ENCODE assay signal across 10 cellular contexts in genomic region chr7:134686782-134687181, GRCh38. TPM values are rescaled to one million over a fixed set of nuclear protein-coding genes. Genes with fewer than 3 reads are reported as not detected.
DNase-seq lines count a peak whose midpoint lies in the region; ATAC-seq and TF ChIP-seq lines count a peak whose summit lies in the region.
"Had no signal": no experiment of that assay in that cellular context is flagged by ENCODE, and none has a peak within 500 bp of the region (broad histone marks: within the 10 kb centered on the region; RNA-seq: fewer than 3 reads in every experiment).

No MANE protein-coding gene starts in this region.

- H3K4me3 ChIP-seq in heart right ventricle (no peak overlapping the region), hepatocyte (no peak overlapping the region), uterus (no peak overlapping the region)

- no peak for DNase-seq in heart right ventricle
- DNase-seq in Right ventricle myocardium inferior (ENCODE audit: missing footprints) = no peak
- DNase-seq in hepatocyte (ENCODE audit: low spot score) = peak; percentile 24
- DNase-seq in uterus = no peak
- DNase-seq in stimulated activated effector memory CD8-positive, alpha-beta T cell treated with anti-CD3 and anti-CD28 coated beads, Interleukin-12 subunit alpha, Interleukin-12 subunit beta, amount 100 ng/mL, for 72 hours (ENCODE audit: low spot score in 2 of 2) = no peak
- no peak for DNase-seq in activated effector memory CD4-positive, alpha-beta T cell treated with anti-CD3 and anti-CD28 coated beads, Interleukin-2, amount 50 U/mL, for 16 hours
- DNase-seq: activated naive CD4-positive, alpha-beta T cell had no signal

- H3K4me1 ChIP-seq in heart right ventricle (peaks cover 0 to 29% (median 10%) of the 10 kb centered on the region in 9 donors), hepatocyte (ENCODE audit: insufficient read depth) (peaks cover 15% of the 10 kb centered on the region), uterus (peaks cover 6 to 7% of the 10 kb centered on the region in 2 donors)

- no peaks in the 10 kb centered on the region for H3K9me3 Mint-ChIP-seq in stimulated activated effector memory CD8-positive, alpha-beta T cell treated with anti-CD3 and anti-CD28 coated beads, Interleukin-12 subunit alpha, Interleukin-12 subunit beta, amount 100 ng/mL, for 72 hours
- H3K9me3 Mint-ChIP-seq: stimulated activated naive CD8-positive, alpha-beta T cell treated with anti-CD3 and anti-CD28 coated beads, Interleukin-15, Interleukin-2, amounts not matched to agents 100 ng/mL and 50 ng/mL, for 24 hours had no signal

- H3K36me3 Mint-ChIP-seq in stimulated activated effector memory CD8-positive, alpha-beta T cell treated with anti-CD3 and anti-CD28 coated beads, Interleukin-12 subunit alpha, Interleukin-12 subunit beta, amount 100 ng/mL, for 72 hours = no peaks in the 10 kb centered on the region

- no peaks in the 10 kb centered on the region for H3K9me3 ChIP-seq in heart right ventricle
- H3K9me3 ChIP-seq in hepatocyte (ENCODE audit: low read depth) = no peaks in the 10 kb centered on the region
- H3K9me3 ChIP-seq in uterus = no peaks in the 10 kb centered on the region

- no peaks in the 10 kb centered on the region for H3K79me2 ChIP-seq in hepatocyte

- H3K27me3 ChIP-seq in heart right ventricle = no peaks in the 10 kb centered on the region
- no peaks in the 10 kb centered on the region for H3K27me3 ChIP-seq in hepatocyte
- H3K27me3 ChIP-seq in uterus = no peaks in the 10 kb centered on the region

- H3K4me1 Mint-ChIP-seq in stimulated activated effector memory CD8-positive, alpha-beta T cell treated with anti-CD3 and anti-CD28 coated beads, Interleukin-12 subunit alpha, Interleukin-12 subunit beta, amount 100 ng/mL, for 72 hours = no peaks in the 10 kb centered on the region

- no peak overlapping the region for H3K4me3 Mint-ChIP-seq in stimulated activated effector memory CD8-positive, alpha-beta T cell treated with anti-CD3 and anti-CD28 coated beads, Interleukin-12 subunit alpha, Interleukin-12 subunit beta, amount 100 ng/mL, for 72 hours
- H3K4me3 Mint-ChIP-seq: stimulated activated naive CD8-positive, alpha-beta T cell treated with anti-CD3 and anti-CD28 coated beads, Interleukin-15, Interleukin-2, amounts not matched to agents 100 ng/mL and 50 ng/mL, for 24 hours had no signal

- TF ChIP-seq POLR2A in uterus (IDR thresholded peaks at IDR 0.05) = no peak

- no peak overlapping the region for H3K4me2 ChIP-seq in hepatocyte

- intact Hi-C loops in heart right ventricle (cut with DNase I) (loop anchor here in 7 of 10 donors (2.0 to 10.0 kb wide), 6 partner anchors 256 to 588 kb away; partner anchors contain the start of gene CYREN (in 3 of the 7)), Right ventricle myocardium inferior (cut with DNase I) (loop anchor here (2.0 kb wide), 1 partner anchor 268 kb away; no protein-coding TSS in a partner anchor), uterus (cut with DNase I; ENCODE audit: low total_unique reads) (loop anchor here (5.0 kb wide), 1 partner anchor 266 kb away; no protein-coding TSS in a partner anchor)

- H3K27ac ChIP-seq in heart right ventricle (no peak overlapping the region), VCaP (no peak overlapping the region), hepatocyte (no peak overlapping the region), uterus (no peak overlapping the region)

- H3K27ac Mint-ChIP-seq in stimulated activated effector memory CD8-positive, alpha-beta T cell treated with anti-CD3 and anti-CD28 coated beads, Interleukin-12 subunit alpha, Interleukin-12 subunit beta, amount 100 ng/mL, for 72 hours = no peak overlapping the region
- H3K27ac Mint-ChIP-seq: stimulated activated naive CD8-positive, alpha-beta T cell treated with anti-CD3 and anti-CD28 coated beads, Interleukin-15, Interleukin-2, amounts not matched to agents 100 ng/mL and 50 ng/mL, for 24 hours had no signal

- TF ChIP-seq CTCF in heart right ventricle (IDR thresholded peaks at IDR 0.05) (peak; percentile 9 to 60 (median 39)), VCaP (conservative IDR thresholded peaks at IDR 0.05) (peak; percentile 57), hepatocyte (IDR thresholded peaks at IDR 0.05; ENCODE audit: poor library complexity) (peak; percentile 56), uterus (IDR thresholded peaks at IDR 0.05) (peak; percentile 53 to 57 (median 56))

- 27 to 32% methylated on average over 6 of the region's 6 CpGs for WGBS in heart right ventricle, 2 donors
- WGBS in hepatocyte (ENCODE audit: low lambda C conversion rate, missing lambda C conversion rate) = 50% methylated on average over 6 of the region's 6 CpGs

- ATAC-seq in heart right ventricle (no peak), Right ventricle myocardium inferior (no peak), esophagus mucosa (no peak)
- ATAC-seq in stimulated activated effector memory CD8-positive, alpha-beta T cell treated with anti-CD3 and anti-CD28 coated beads, Interleukin-12 subunit alpha, Interleukin-12 subunit beta, amount 100 ng/mL, for 72 hours = no peak

- H4K20me1 ChIP-seq in hepatocyte (ENCODE audit: insufficient read depth, poor library complexity, severe bottlenecking) = no peaks in the 10 kb centered on the region

- H2AFZ ChIP-seq in hepatocyte = no peak overlapping the region

- H3K36me3 ChIP-seq in heart right ventricle (no peaks in the 10 kb centered on the region), hepatocyte (replicated peaks; ENCODE audit: insufficient read depth, low read depth) (no peaks in the 10 kb centered on the region), uterus (no peaks in the 10 kb centered on the region)

- H3K9me2 ChIP-seq in hepatocyte (replicated peaks; ENCODE audit: insufficient read depth) = no peaks in the 10 kb centered on the region

RNA-seq across cellular contexts. Expression of gene BPGM, which starts 40.1 kb away (rescaled TPM):
- total RNA-seq in heart right ventricle (10 to 100 TPM; 12.4 to 19.7 (median 14.1) TPM), Right ventricle myocardium inferior (14.0 TPM), hepatocyte (23.2 and 25.0 TPM in 2 replicates), uterus (10 to 100 TPM; 11.0 to 57.4 (median 15.0) TPM), esophagus mucosa (8.9 TPM)
- polyA plus RNA-seq in heart right ventricle (10 to 100 TPM; 15.7 to 19.7 TPM), hepatocyte (25.7 and 37.6 TPM in 2 replicates)
